1 cellular context compared by ENCODE assay signal in genomic region chr1:234986750-234987414, GRCh38.
A peak's percentile ranks its signal among the peaks of the same experiment; 100 is the strongest.
TF ChIP-seq lines count a peak whose summit lies in the region.

No MANE protein-coding gene starts in this region.

TF ChIP-seq in HepG2, 621 proteins besides CTCF, POLR2A, EP300 and RAD21 (continued from another document and continues in another):
- no peak for TF ChIP-seq MAFG (CRISPR knock-in tag; IDR thresholded peaks at IDR 0.05)
- no peak; the same call in 1 of the 2 replicates for TF ChIP-seq POLR2AphosphoS5 (IDR thresholded peaks at IDR 0.05; ENCODE audit: low read depth, low read length)
- TF ChIP-seq ZFYVE20 (CRISPR knock-in tag; IDR thresholded peaks at IDR 0.05; ENCODE audit: borderline replicate concordance, low read depth), result no peak
- TF ChIP-seq CEBPG (CRISPR knock-in tag; IDR thresholded peaks at IDR 0.05), result no peak
- TF ChIP-seq FOXC1 (CRISPR knock-in tag; IDR thresholded peaks at IDR 0.05; ENCODE audit: borderline replicate concordance), result no peak
- no peak for TF ChIP-seq ZNF773 (CRISPR knock-in tag; IDR thresholded peaks at IDR 0.05; ENCODE audit: borderline replicate concordance)
- TF ChIP-seq ZNF451 (CRISPR knock-in tag; IDR thresholded peaks at IDR 0.05), result no peak
- TF ChIP-seq PPARG (CRISPR knock-in tag; conservative IDR thresholded peaks at IDR 0.05), result no peak
- TF ChIP-seq THRA (CRISPR knock-in tag; IDR thresholded peaks at IDR 0.05; ENCODE audit: borderline replicate concordance), result no peak
- no peak for TF ChIP-seq ELF4 (CRISPR knock-in tag; IDR thresholded peaks at IDR 0.05; ENCODE audit: borderline replicate concordance)
- no peak for TF ChIP-seq ZNF703 (CRISPR knock-in tag; IDR thresholded peaks at IDR 0.05; ENCODE audit: borderline replicate concordance)
- no peak for TF ChIP-seq ZNF30 (CRISPR knock-in tag; IDR thresholded peaks at IDR 0.05)
- no peak; the same call in 1 of the 2 replicates for TF ChIP-seq STAT6 (CRISPR knock-in tag; IDR thresholded peaks at IDR 0.05; ENCODE audit: borderline replicate concordance)
- TF ChIP-seq HNF4G (IDR thresholded peaks at IDR 0.05; ENCODE audit: borderline replicate concordance, low read depth, low read length), result no peak
- no peak for TF ChIP-seq HNF4G (CRISPR knock-in tag; IDR thresholded peaks at IDR 0.05; ENCODE audit: borderline replicate concordance, low read depth)
- no peak for TF ChIP-seq ZNF34 (CRISPR knock-in tag; IDR thresholded peaks at IDR 0.05; ENCODE audit: borderline replicate concordance)
- TF ChIP-seq TEF (CRISPR knock-in tag; IDR thresholded peaks at IDR 0.05), result no peak
- TF ChIP-seq AFF4 (CRISPR knock-in tag; IDR thresholded peaks at IDR 0.05), result no peak
- peak; percentile 66; the same call in 1 of the 2 replicates for TF ChIP-seq ZBTB34 (CRISPR knock-in tag; IDR thresholded peaks at IDR 0.05)
- no peak for TF ChIP-seq ZNF768 (CRISPR knock-in tag; IDR thresholded peaks at IDR 0.05)
- no peak for TF ChIP-seq HNRNPK (IDR thresholded peaks at IDR 0.05; ENCODE audit: low read depth, low read length, poor library complexity, severe bottlenecking)
- TF ChIP-seq ELF3 (CRISPR knock-in tag; IDR thresholded peaks at IDR 0.05), result no peak
- 0 out of 2 replicates have a peak, but pooled peaks have one; percentile 5 for TF ChIP-seq ZNF547 (CRISPR knock-in tag; IDR thresholded peaks at IDR 0.05)
- TF ChIP-seq TEAD2 (CRISPR knock-in tag; IDR thresholded peaks at IDR 0.05), result no peak
- no peak for TF ChIP-seq PREB (CRISPR knock-in tag; IDR thresholded peaks at IDR 0.05)
- no peak for TF ChIP-seq ZFP91 (CRISPR knock-in tag; IDR thresholded peaks at IDR 0.05; ENCODE audit: borderline replicate concordance)
- no peak for TF ChIP-seq ZNF235 (CRISPR knock-in tag; IDR thresholded peaks at IDR 0.05; ENCODE audit: borderline replicate concordance)
- no peak for TF ChIP-seq LRRFIP1 (CRISPR knock-in tag; conservative IDR thresholded peaks at IDR 0.05)
- no peak for TF ChIP-seq ZBTB39 (CRISPR knock-in tag; IDR thresholded peaks at IDR 0.05)
- TF ChIP-seq ZSCAN29 (CRISPR knock-in tag; conservative IDR thresholded peaks at IDR 0.05), result no peak
- TF ChIP-seq ZSCAN22 (CRISPR knock-in tag; IDR thresholded peaks at IDR 0.05), result no peak
- TF ChIP-seq ZNF430 (CRISPR knock-in tag; IDR thresholded peaks at IDR 0.05), result no peak; the same call in 1 of the 2 replicates
- TF ChIP-seq ARHGAP35 (CRISPR knock-in tag; IDR thresholded peaks at IDR 0.05; ENCODE audit: borderline replicate concordance), result no peak
- no peak for TF ChIP-seq DNMT1 (CRISPR knock-in tag; IDR thresholded peaks at IDR 0.05)
- TF ChIP-seq ZNF343 (CRISPR knock-in tag; IDR thresholded peaks at IDR 0.05), result no peak
- TF ChIP-seq SP4 (CRISPR knock-in tag; IDR thresholded peaks at IDR 0.05), result no peak
- no peak for TF ChIP-seq ZNF292 (CRISPR knock-in tag; IDR thresholded peaks at IDR 0.05; ENCODE audit: borderline replicate concordance, low read depth)
- TF ChIP-seq CENPX (CRISPR knock-in tag; IDR thresholded peaks at IDR 0.05), result no peak
- TF ChIP-seq CCDC6 (CRISPR knock-in tag; IDR thresholded peaks at IDR 0.05), result no peak
- TF ChIP-seq MZF1 (CRISPR knock-in tag; IDR thresholded peaks at IDR 0.05; ENCODE audit: borderline replicate concordance), result no peak
- no peak for TF ChIP-seq ZBTB7A (CRISPR knock-in tag; IDR thresholded peaks at IDR 0.05)
- TF ChIP-seq TP53 (CRISPR knock-in tag; conservative IDR thresholded peaks at IDR 0.05), result peak; percentile 29; the same call in 1 of the 2 replicates
- TF ChIP-seq NFYC (CRISPR knock-in tag; IDR thresholded peaks at IDR 0.05), result no peak; the same call in 1 of the 2 replicates
- TF ChIP-seq ZSCAN20 (CRISPR knock-in tag; IDR thresholded peaks at IDR 0.05; ENCODE audit: borderline replicate concordance), result no peak; the same call in 1 of the 2 replicates
- TF ChIP-seq ZNF607 (CRISPR knock-in tag; IDR thresholded peaks at IDR 0.05; ENCODE audit: borderline replicate concordance), result no peak
- TF ChIP-seq ZNF784 (CRISPR knock-in tag; IDR thresholded peaks at IDR 0.05; ENCODE audit: borderline replicate concordance), result no peak
- no peak for TF ChIP-seq ZFP37 (CRISPR knock-in tag; IDR thresholded peaks at IDR 0.05; ENCODE audit: borderline replicate concordance)
- TF ChIP-seq ZSCAN12 (CRISPR knock-in tag; IDR thresholded peaks at IDR 0.05), result 0 out of 2 replicates have a peak, but pooled peaks have one; percentile 16
- no peak for TF ChIP-seq YEATS2 (CRISPR knock-in tag; IDR thresholded peaks at IDR 0.05; ENCODE audit: borderline replicate concordance)
- TF ChIP-seq MAF1 (CRISPR knock-in tag; IDR thresholded peaks at IDR 0.05; ENCODE audit: borderline replicate concordance), result no peak
